In the genomic region with DNA sequence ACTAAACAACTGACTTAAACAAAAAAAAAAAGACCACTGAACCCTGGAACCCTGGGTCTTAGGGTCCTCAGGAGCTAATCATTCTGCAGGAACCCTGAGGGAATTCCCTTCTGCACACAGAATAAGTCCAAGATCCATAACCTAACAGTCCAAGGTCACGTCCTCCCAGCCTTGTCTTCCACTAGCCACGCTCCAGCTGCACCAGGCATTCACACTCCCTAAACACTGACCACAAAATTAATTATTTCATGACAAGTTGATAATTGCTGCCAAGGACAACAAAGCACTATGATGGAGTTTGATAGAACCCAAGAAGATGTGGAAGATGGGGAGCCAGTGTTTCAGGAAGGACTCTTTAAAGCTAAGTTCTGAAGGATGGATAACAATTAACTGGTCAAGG, we compare ENCODE assay signal across 29 cellular contexts.
DNase-seq lines count a peak whose midpoint lies in the region; ATAC-seq, FAIRE-seq and TF ChIP-seq lines count a peak whose summit lies in the region.
"Had no signal": no experiment of that assay in that cellular context is flagged by ENCODE, and none has a peak within 500 bp of the region (broad histone marks: within the 10 kb centered on the region; RNA-seq: fewer than 3 reads in every experiment).

No MANE protein-coding gene starts in this region.

- TF ChIP-seq POLR2A in heart left ventricle (IDR thresholded peaks at IDR 0.05) (no peak), HepG2 (IDR thresholded peaks at IDR 0.05; ENCODE audit: insufficient read depth in 1 of 2, low read depth in 2 of 2, low read length in 2 of 2) (no peak)

- no peak overlapping the region for H4K8ac ChIP-seq in trophoblast cell (ENCODE audit: low read depth, low read length)

- H2BK5ac ChIP-seq in trophoblast cell (ENCODE audit: low read depth, low read length, poor library complexity): no peak overlapping the region

- TF ChIP-seq EP300 in HepG2 (IDR thresholded peaks at IDR 0.05; ENCODE audit: low read depth in 2 of 2, low read length in 2 of 2): no peak
- no peak for TF ChIP-seq EP300 in HepG2 (CRISPR knock-in tag; IDR thresholded peaks at IDR 0.05; ENCODE audit: borderline replicate concordance)

- H3K9me3 ChIP-seq in heart left ventricle (no peaks in the 10 kb centered on the region), HepG2 (ENCODE audit: low read length) (no peaks in the 10 kb centered on the region), trophoblast cell (ENCODE audit: insufficient read depth, low read depth, low read length) (no peaks in the 10 kb centered on the region)
- H3K9me3 ChIP-seq: Caco-2, SJSA1 had no signal

- TF ChIP-seq CTCF in heart left ventricle (IDR thresholded peaks at IDR 0.05): no peak
- TF ChIP-seq CTCF in fibroblast of mammary gland (conservative IDR thresholded peaks at IDR 0.05; ENCODE audit: control insufficient read depth, insufficient read depth, low read depth, low read length): no peak
- TF ChIP-seq CTCF in HepG2 (CRISPR knock-in tag; IDR thresholded peaks at IDR 0.05): no peak

- 86 to 100% (median 94%) methylated on average over 2 of the region's 2 CpGs for WGBS in heart left ventricle, 4 donors
- 97% methylated on average over 2 of the region's 2 CpGs for WGBS in HepG2 (ENCODE audit: low lambda C conversion rate)
- no CpG with 5 or more reads among the region's 2 CpGs for WGBS in trophoblast cell (ENCODE audit: extremely low coverage, insufficient coverage, insufficient read length)

- no TSS peak for BruUV-seq in HepG2 (replicated peaks; lab: Mats Ljungman, UMichigan)

- no peak overlapping the region for H3K27ac ChIP-seq in heart left ventricle
- H3K27ac ChIP-seq in HepG2 (ENCODE audit: extremely low read length, insufficient read depth, low read length): no peak overlapping the region
- no peak overlapping the region for H3K27ac ChIP-seq in trophoblast cell (ENCODE audit: low read depth, low read length)
- H3K27ac ChIP-seq: 22Rv1, C4-2B, SJSA1 had no signal

- no peak for TF ChIP-seq RAD21 in HepG2 (CRISPR knock-in tag; IDR thresholded peaks at IDR 0.05)

- H3K4me3 ChIP-seq in heart left ventricle (no peak overlapping the region), fibroblast of mammary gland (ENCODE audit: control insufficient read depth, low read depth, low read length) (no peak overlapping the region), HepG2 (replicated peaks in 1 of 3; ENCODE audit: insufficient read depth in 1 of 3, low read depth in 2 of 3, low read length in 3 of 3) (no peak overlapping the region), trophoblast cell (ENCODE audit: low read depth, low read length) (no peak overlapping the region)
- H3K4me3 ChIP-seq: GM12878, SJSA1 had no signal

- H3K4me1 ChIP-seq in heart left ventricle (peaks cover 0 to 27% (median 9%) of the 10 kb centered on the region in 12 donors), HepG2 (ENCODE audit: insufficient read depth, low read length) (no peaks in the 10 kb centered on the region), trophoblast cell (ENCODE audit: control insufficient read depth in 1 of 2, insufficient read depth in 2 of 2, low read length in 2 of 2) (peaks cover 28 to 46% of the 10 kb centered on the region in 2 experiments)
- H3K4me1 ChIP-seq: SJSA1 had no signal

- H3K14ac ChIP-seq in trophoblast cell (ENCODE audit: low read length): no peak overlapping the region

- H3K79me1 ChIP-seq in trophoblast cell (ENCODE audit: low read length): peaks cover 14% of the 10 kb centered on the region

- no peak overlapping the region for H3K4ac ChIP-seq in trophoblast cell (ENCODE audit: low read depth, low read length)

- H3K9ac ChIP-seq in HepG2 (ENCODE audit: insufficient read depth, low read depth, low read length) (no peak overlapping the region), trophoblast cell (ENCODE audit: low read length) (no peak overlapping the region)

- H4K91ac ChIP-seq in trophoblast cell (ENCODE audit: low read depth, low read length): no peak overlapping the region

- H4K20me1 ChIP-seq in HepG2 (ENCODE audit: insufficient read depth, low read length): 0 out of 2 replicates have a peak, but pooled peaks cover 2% of the 10 kb centered on the region

- H3K4me2 ChIP-seq in HepG2 (ENCODE audit: low read depth, low read length) (no peak overlapping the region), trophoblast cell (ENCODE audit: low read length) (no peak overlapping the region)

- H2AFZ ChIP-seq in HepG2 (ENCODE audit: low read length) (no peak overlapping the region), trophoblast cell (ENCODE audit: insufficient read depth, low read length, poor library complexity) (no peak overlapping the region)

- no peak overlapping the region for H3K18ac ChIP-seq in trophoblast cell (ENCODE audit: low read length)

- H3K27me3 ChIP-seq in heart left ventricle: no peaks in the 10 kb centered on the region
- no peaks in the 10 kb centered on the region for H3K27me3 ChIP-seq in HepG2 (ENCODE audit: control insufficient read depth in 1 of 2, insufficient read depth in 2 of 2, low read length in 2 of 2)
- no peaks in the 10 kb centered on the region for H3K27me3 ChIP-seq in trophoblast cell (ENCODE audit: insufficient read depth, low read length)
- H3K27me3 ChIP-seq: SJSA1 had no signal

- H4K12ac ChIP-seq in trophoblast cell (ENCODE audit: low read depth, low read length): no peak overlapping the region

- no peak overlapping the region for H2BK120ac ChIP-seq in trophoblast cell (ENCODE audit: insufficient read depth, low read length, poor library complexity)

- H3K23ac ChIP-seq in trophoblast cell (ENCODE audit: low read length): no peak overlapping the region

- intact Hi-C loops in Right ventricle myocardium superior (cut with DNase I) (no loop called here), heart left ventricle (cut with DNase I) (no loop called here), HepG2 (cut with micrococcal nuclease; ENCODE audit: unreplicated experiment) (no loop called here)

- H3K36me3 ChIP-seq in heart left ventricle (peaks cover 0 to 30% (median 15%) of the 10 kb centered on the region in 9 donors), HepG2 (replicated peaks in 1 of 2; ENCODE audit: control insufficient read depth in 1 of 2, insufficient read depth in 2 of 2, low read length in 2 of 2) (peaks cover 48 to 87% of the 10 kb centered on the region in 2 experiments), trophoblast cell (ENCODE audit: control insufficient read depth in 1 of 2, insufficient read depth in 2 of 2, low read length in 2 of 2) (peaks cover 0 to 9% of the 10 kb centered on the region in 2 experiments)
- H3K36me3 ChIP-seq: SJSA1 had no signal

- CTCF ChIA-PET in HepG2 (lab: Yijun Ruan, JAX; ENCODE audit: low intra/inter-chr PET ratio, low total read pairs): no interaction called here

- no peak for FAIRE-seq in HepG2 (lab: Jason Lieb, UNC)
- FAIRE-seq: GM12878, HTR-8/SVneo had no signal

- no peak overlapping the region for H2BK12ac ChIP-seq in trophoblast cell (ENCODE audit: low read length)

- H3K79me2 ChIP-seq in HepG2 (ENCODE audit: insufficient read depth, low read length) (no peaks in the 10 kb centered on the region), trophoblast cell (ENCODE audit: control insufficient read depth, insufficient read depth, low read length, poor library complexity) (no peaks in the 10 kb centered on the region)

- DNase-seq in Right ventricle myocardium superior (peak; percentile 2), heart left ventricle (no peak), fibroblast of mammary gland (ENCODE audit: low read depth) (peak; percentile 33), HepG2 (ENCODE audit: low spot score) (no peak), trophoblast cell (no peak), superior temporal gyrus (ENCODE audit: extremely low spot score) (no peak)
- DNase-seq: Caco-2; CD8-positive, alpha-beta T cell; DMS 273 treated with DMSO at 0.1 percent for 48 hours; DMS79; EL; GDM1; GOT3; KG1; MM.1S; NCI-H2029; NCI-H446; NCI-H524 treated with DMSO at 0.1 percent for 48 hours; NCI-H774; NK-92 treated with Interleukin-12 subunit alpha and Interleukin-12 subunit beta, amount 100 ng/mL, for 24 hours; PC-3 had no signal

- POLR2A ChIA-PET in HepG2 (lab: Yijun Ruan, JAX): interaction anchor here (0.7 kb wide), 1 partner anchor 70 kb away, joined by 3 read pairs; no protein-coding TSS in a partner anchor

- no peak overlapping the region for H2AK5ac ChIP-seq in trophoblast cell (ENCODE audit: low read length)

- ATAC-seq in Right ventricle myocardium superior (ENCODE audit: poor library complexity): no peak
- no peak for ATAC-seq in heart left ventricle
- no peak for ATAC-seq in HepG2
- no peak for ATAC-seq in HG03521 (IDR thresholded peaks at IDR 0.05; ENCODE audit: unreplicated experiment)
- ATAC-seq: CD8-positive, alpha-beta T cell; GM12878; HCT116; PC-3; Right ventricle myocardium inferior had no signal

- in situ Hi-C loops in HepG2 (cut with HindIII; ENCODE audit: extremely low pct_ligation_motif_present, low pct_unique_long_range_greater_than_20kb): no loop called here

TF ChIP-seq in HepG2, 621 proteins besides CTCF, POLR2A, EP300 and RAD21:
- TF ChIP-seq YEATS4 (CRISPR knock-in tag; IDR thresholded peaks at IDR 0.05; ENCODE audit: borderline replicate concordance): no peak
- peak; percentile 48 for TF ChIP-seq RBM22 (optimal IDR thresholded peaks at IDR 0.05; ENCODE audit: low read length)
- TF ChIP-seq, protein P1, sequence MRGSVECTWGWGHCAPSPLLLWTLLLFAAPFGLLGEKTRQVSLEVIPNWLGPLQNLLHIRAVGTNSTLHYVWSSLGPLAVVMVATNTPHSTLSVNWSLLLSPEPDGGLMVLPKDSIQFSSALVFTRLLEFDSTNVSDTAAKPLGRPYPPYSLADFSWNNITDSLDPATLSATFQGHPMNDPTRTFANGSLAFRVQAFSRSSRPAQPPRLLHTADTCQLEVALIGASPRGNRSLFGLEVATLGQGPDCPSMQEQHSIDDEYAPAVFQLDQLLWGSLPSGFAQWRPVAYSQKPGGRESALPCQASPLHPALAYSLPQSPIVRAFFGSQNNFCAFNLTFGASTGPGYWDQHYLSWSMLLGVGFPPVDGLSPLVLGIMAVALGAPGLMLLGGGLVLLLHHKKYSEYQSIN (CRISPR knock-in tag; IDR thresholded peaks at IDR 0.05; ENCODE audit: borderline replicate concordance): no peak
- TF ChIP-seq ZFAT (CRISPR knock-in tag; conservative IDR thresholded peaks at IDR 0.05): no peak

Comparison
In these comparisons a context has a peak if more than half of its experiments do, and no peak if none do; other contexts are left out.
1. DNase-seq: peak in Right ventricle myocardium superior (single experiment) and fibroblast of mammary gland (single experiment); none in heart left ventricle (0 of 5), HepG2 (single experiment), trophoblast cell (0 of 2) and superior temporal gyrus (single experiment).